Comparison of ENCODE assay signal across 10 cellular contexts in genomic region chr9:89661391-89661949, GRCh38. TPM values are rescaled to one million over a fixed set of nuclear protein-coding genes. Genes with fewer than 3 reads are reported as not detected.
A peak's percentile ranks its signal among the peaks of the same experiment; 100 is the strongest.
DNase-seq lines count a peak whose midpoint lies in the region; ATAC-seq and TF ChIP-seq lines count a peak whose summit lies in the region.
"Had no signal": no experiment of that assay in that cellular context is flagged by ENCODE, and none has a peak within 500 bp of the region (broad histone marks: within the 10 kb centered on the region; RNA-seq: fewer than 3 reads in every experiment).

No MANE protein-coding gene starts in this region.

- no peaks in the 10 kb centered on the region for H3K27me3 Mint-ChIP-seq in Caco-2 (ENCODE audit: insufficient read depth, unreplicated experiment)

- H3K4me3 ChIP-seq in Caco-2 (ENCODE audit: low read depth, low read length) (no peak overlapping the region), adrenal gland (peak overlapping the region in 1 of 4 donors; percentile 11), right atrium auricular region (peak overlapping the region; percentile 26 to 32), prostate gland (no peak overlapping the region)

- TF ChIP-seq POLR2A in adrenal gland (IDR thresholded peaks at IDR 0.05) (no peak), prostate gland (IDR thresholded peaks at IDR 0.05) (no peak)

- WGBS in adrenal gland, 4 donors, result 37 to 49% (median 38%) methylated on average over 12 to 13 of the region's 13 CpGs
- 35% methylated on average over 13 of the region's 13 CpGs for WGBS in prostate gland

- H3K27me3 ChIP-seq in Caco-2 (replicated peaks; ENCODE audit: control insufficient read depth, insufficient read depth, low read length) (no peaks in the 10 kb centered on the region), adrenal gland (no peaks in the 10 kb centered on the region), right atrium auricular region (no peaks in the 10 kb centered on the region), prostate gland (replicated peaks; ENCODE audit: insufficient read depth) (no peaks in the 10 kb centered on the region)

- no peak for ATAC-seq in HG03521 (IDR thresholded peaks at IDR 0.05; ENCODE audit: unreplicated experiment)
- no peak for ATAC-seq in HG02588 (IDR thresholded peaks at IDR 0.05; ENCODE audit: unreplicated experiment)

- CTCF ChIA-PET in Caco-2 (lab: Charles Lee), result no interaction called here
- CTCF ChIA-PET in RWPE1 (lab: Yijun Ruan, JAX), result interaction anchor here (0.6 kb wide), 1 partner anchor 163 kb away, joined by 4 read pairs; no protein-coding TSS in a partner anchor

- H3K27ac ChIP-seq in adrenal gland (peak overlapping the region in 4 of 5 donors; percentile 18 to 76 (median 64)), right atrium auricular region (peak overlapping the region; percentile 59 to 86), prostate gland (peak overlapping the region; percentile 87), RWPE1 (no peak overlapping the region)

- H3K36me3 ChIP-seq in Caco-2 (ENCODE audit: control insufficient read depth, insufficient read depth, low read length) (no peaks in the 10 kb centered on the region), adrenal gland (replicated peaks in 1 of 2) (no peaks in the 10 kb centered on the region), right atrium auricular region (no peaks in the 10 kb centered on the region), prostate gland (no peaks in the 10 kb centered on the region)

- DNase-seq in Caco-2, result peak; percentile 26 to 62
- peak in 3 of 7 donors; percentile 29 to 67 (median 45) for DNase-seq in adrenal gland
- DNase-seq in right atrium auricular region (ENCODE audit: low spot score), result no peak
- DNase-seq in prostate gland (ENCODE audit: low spot score), result no peak
- DNase-seq in RWPE1 (ENCODE audit: low spot score), result no peak
- DNase-seq in NCI-H526 treated with DMSO at 0.1 percent for 48 hours (lab: John Stamatoyannopoulos, UW), result no peak
- DNase-seq: activated B cell treated with CpG ODN at 0.5 μM for 24 hours had no signal

- POLR2A ChIA-PET in Caco-2 (lab: Charles Lee) (no interaction called here), RWPE1 (lab: Yijun Ruan, JAX; ENCODE audit: low non-redundant PET) (no interaction called here)

- no peak overlapping the region for H3K4me3 Mint-ChIP-seq in Caco-2 (ENCODE audit: unreplicated experiment)
- H3K4me3 Mint-ChIP-seq: activated B cell treated with CpG ODN at 0.5 μM for 24 hours; central memory CD8-positive, alpha-beta T cell had no signal

- H3K27ac Mint-ChIP-seq in Caco-2 (ENCODE audit: unreplicated experiment), result no peak overlapping the region
- H3K27ac Mint-ChIP-seq: activated B cell treated with CpG ODN at 0.5 μM for 24 hours had no signal

- no peaks in the 10 kb centered on the region for H3K36me3 Mint-ChIP-seq in Caco-2 (ENCODE audit: insufficient read depth, unreplicated experiment)

- H3K9me3 ChIP-seq in Caco-2, result no peaks in the 10 kb centered on the region
- H3K9me3 ChIP-seq in adrenal gland (replicated peaks in 1 of 3), result no peaks in the 10 kb centered on the region
- H3K9me3 ChIP-seq in right atrium auricular region, result no peaks in the 10 kb centered on the region
- no peaks in the 10 kb centered on the region for H3K9me3 ChIP-seq in prostate gland

- intact Hi-C loops in Caco-2 (cut with micrococcal nuclease; ENCODE audit: unreplicated experiment), result no loop called here
- intact Hi-C loops in adrenal gland (cut with DNase I), result no loop called here
- intact Hi-C loops in prostate gland (cut with DNase I), result no loop called here

- no peak for TF ChIP-seq CTCF in Caco-2 (IDR thresholded peaks at IDR 0.05; ENCODE audit: insufficient read depth in 1 of 2, low read depth in 1 of 2, low read length in 1 of 2, severe bottlenecking in 1 of 2, unreplicated experiment in 1 of 2)
- TF ChIP-seq CTCF in adrenal gland (IDR thresholded peaks at IDR 0.05), result no peak
- TF ChIP-seq CTCF in right atrium auricular region (IDR thresholded peaks at IDR 0.05), result no peak
- no peak for TF ChIP-seq CTCF in prostate gland (IDR thresholded peaks at IDR 0.05)
- no peak for TF ChIP-seq CTCF in RWPE1 (conservative IDR thresholded peaks at IDR 0.05; ENCODE audit: low read depth)

- H3K4me1 ChIP-seq in Caco-2 (peaks cover 22% of the 10 kb centered on the region), adrenal gland (replicated peaks in 1 of 2) (peaks cover 26 to 28% of the 10 kb centered on the region in 2 donors), right atrium auricular region (peaks cover 0 to 25% of the 10 kb centered on the region in 2 donors), prostate gland (replicated peaks) (peaks cover 45% of the 10 kb centered on the region)

- peaks cover 6% of the 10 kb centered on the region for H3K4me1 Mint-ChIP-seq in Caco-2 (ENCODE audit: low read depth, unreplicated experiment)

- no TSS peak for BruUV-seq in Caco-2 (replicated peaks; lab: Mats Ljungman, UMichigan)

- no peaks in the 10 kb centered on the region for H3K9me3 Mint-ChIP-seq in Caco-2 (ENCODE audit: unreplicated experiment)
- H3K9me3 Mint-ChIP-seq: activated B cell treated with CpG ODN at 0.5 μM for 24 hours; central memory CD8-positive, alpha-beta T cell had no signal

RNA-seq across cellular contexts. Expression of gene GADD45G, which starts 56.7 kb away (rescaled TPM):
- total RNA-seq in Caco-2 (2022), result 3.7 and 5.4 TPM in 2 replicates
- 100 to 1,000 TPM in 4 of 8 donors, 10 to 100 TPM in 4; 33.7 to 180 (median 93.3) TPM for total RNA-seq in adrenal gland
- polyA plus RNA-seq in adrenal gland, result 100 to 1,000 TPM in 2 of 3 donors, 1 to 10 TPM in 1; 3.3 to 294 (median 190) TPM
- 100 to 1,000 TPM in 1 of 2 donors, 10 to 100 TPM in 1; 80.0 to 294 TPM for total RNA-seq in right atrium auricular region
- total RNA-seq in prostate gland, result 10 to 100 TPM; 28.4 to 88.5 TPM

Comparison
In these comparisons a context has a peak if more than half of its experiments do, and no peak if none do; other contexts are left out.
1. DNase-seq: peak in Caco-2 (2 of 2); none in right atrium auricular region (single experiment), prostate gland (single experiment), RWPE1 (single experiment) and NCI-H526 treated with DMSO at 0.1 percent for 48 hours (single experiment).
2. H3K4me3 ChIP-seq: peak in right atrium auricular region (2 of 2); none in Caco-2 (single experiment) and prostate gland (0 of 2).